ENCODE assay signal across 21 cellular contexts in the genomic region with DNA sequence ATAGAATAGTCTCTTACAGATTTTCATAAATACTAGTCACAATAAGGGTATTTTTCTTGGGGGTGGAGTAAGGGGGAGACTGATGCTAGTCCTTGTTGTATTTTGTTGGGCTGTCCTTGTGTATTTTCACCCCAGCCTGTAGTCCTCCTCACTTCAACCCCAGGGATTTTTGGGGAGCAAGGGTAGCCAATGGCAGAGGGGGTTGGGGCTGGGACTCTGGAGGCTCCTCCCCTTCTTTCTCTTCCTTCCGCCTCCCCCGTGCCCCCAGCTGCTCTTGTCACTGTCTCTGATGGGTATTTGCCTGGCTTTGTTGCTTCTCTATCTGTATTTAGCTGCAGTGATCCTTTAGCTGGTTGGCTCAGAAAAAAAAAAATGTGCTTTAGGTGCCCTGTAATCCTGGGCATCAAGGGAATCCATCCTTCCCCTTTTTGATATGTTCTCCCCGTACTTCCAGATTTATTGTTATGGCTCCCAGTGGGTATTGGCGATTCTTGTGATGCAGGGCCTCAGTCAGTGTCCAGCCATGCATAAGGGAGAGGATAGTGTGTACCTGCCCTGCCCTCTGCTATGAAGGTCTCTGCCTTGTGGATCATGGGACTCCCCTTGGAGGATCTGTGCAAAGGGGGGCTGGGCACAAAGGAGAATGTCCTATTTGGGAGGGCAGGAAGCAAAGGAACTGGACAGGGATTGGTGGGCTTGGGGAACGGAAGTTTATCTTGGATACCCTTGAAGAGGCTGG. TPM values are rescaled to one million over a fixed set of nuclear protein-coding genes. Genes with fewer than 3 reads are reported as not detected.
DNase-seq lines count a peak whose midpoint lies in the region; ATAC-seq, FAIRE-seq and TF ChIP-seq lines count a peak whose summit lies in the region.
"Had no signal": no experiment of that assay in that cellular context is flagged by ENCODE, and none has a peak within 500 bp of the region (broad histone marks: within the 10 kb centered on the region; RNA-seq: fewer than 3 reads in every experiment).

No MANE protein-coding gene starts in this region.

- peaks cover 45% of the 10 kb centered on the region for H3F3A ChIP-seq in neural progenitor cell (ENCODE audit: low read depth)

- SMC1A ChIA-PET in GM12878 (lab: Charles Lee; ENCODE audit: uncharacterized antibody, unreplicated experiment) = interaction anchor here (1.4 kb wide), 1 partner anchor 10 kb away, joined by 4 read pairs; no protein-coding TSS in a partner anchor

- H3K9me3 Mint-ChIP-seq in activated CD4-positive, alpha-beta T cell treated with anti-CD3 and anti-CD28 coated beads, Interleukin-2, amount 10 ng/mL, durations not matched to agents 24 days and 14 days = no peaks in the 10 kb centered on the region
- H3K9me3 Mint-ChIP-seq in neural progenitor cell = no peaks in the 10 kb centered on the region
- H3K9me3 Mint-ChIP-seq: activated B cell treated with CpG ODN at 0.5 μM for 24 hours had no signal

- no peaks in the 10 kb centered on the region for H3K27me3 ChIP-seq in DND-41 (ENCODE audit: insufficient read depth, low read length, poor library complexity)
- no peaks in the 10 kb centered on the region for H3K27me3 ChIP-seq in GM12878 (replicated peaks in 1 of 2; ENCODE audit: control insufficient read depth in 2 of 2, insufficient read depth in 2 of 2, low read length in 1 of 2)
- H3K27me3 ChIP-seq in neural progenitor cell = no peaks in the 10 kb centered on the region

- H3K79me2 ChIP-seq in DND-41 (ENCODE audit: insufficient read depth, low read length) = no peaks in the 10 kb centered on the region
- no peaks in the 10 kb centered on the region; the same call in 1 of the 2 replicates for H3K79me2 ChIP-seq in GM12878 (ENCODE audit: control insufficient read depth, insufficient read depth, low read length)
- no peaks in the 10 kb centered on the region for H3K79me2 ChIP-seq in neural progenitor cell (ENCODE audit: low read depth)

- peak; percentile 59 for TF ChIP-seq POLR2A in GM12878 (IDR thresholded peaks at IDR 0.05; ENCODE audit: low read depth, low read length)

- H3K4me1 ChIP-seq in DND-41 (ENCODE audit: insufficient read depth, low read length) (no peaks in the 10 kb centered on the region), GM12878 (ENCODE audit: control insufficient read depth, insufficient read depth, low read length) (no peaks in the 10 kb centered on the region), neural progenitor cell (no peaks in the 10 kb centered on the region)

- H3K9me3 ChIP-seq in DND-41 (ENCODE audit: insufficient read depth, low read length, severe bottlenecking) = no peaks in the 10 kb centered on the region
- no peaks in the 10 kb centered on the region for H3K9me3 ChIP-seq in GM12878 (replicated peaks; ENCODE audit: control insufficient read depth, insufficient read depth, low read length)
- no peaks in the 10 kb centered on the region for H3K9me3 ChIP-seq in neural progenitor cell (ENCODE audit: low read depth)

- BruUV-seq in GM12878 (replicated peaks; lab: Mats Ljungman, UMichigan) = no TSS peak

- no peak for TF ChIP-seq EP300 in GM12878 (IDR thresholded peaks at IDR 0.05; ENCODE audit: borderline replicate concordance in 1 of 2, control insufficient read depth in 1 of 2, low read depth in 2 of 2, low read length in 2 of 2)

- H3K27me3 Mint-ChIP-seq in activated CD4-positive, alpha-beta T cell treated with anti-CD3 and anti-CD28 coated beads, Interleukin-2, amount 10 ng/mL, durations not matched to agents 24 days and 14 days = no peaks in the 10 kb centered on the region
- H3K27me3 Mint-ChIP-seq in neural progenitor cell (ENCODE audit: insufficient read depth, low read depth) = peaks cover 2% of the 10 kb centered on the region
- H3K27me3 Mint-ChIP-seq: activated B cell treated with CpG ODN at 0.5 μM for 24 hours had no signal

- H3K4me3 ChIP-seq in DND-41 (ENCODE audit: low read depth in 1 of 2, low read length in 2 of 2) (no peak overlapping the region), GM12878 (no peak overlapping the region), neural progenitor cell (no peak overlapping the region), coronary artery (no peak overlapping the region)

- intact Hi-C loops in activated CD4-positive, alpha-beta T cell treated with anti-CD3 and anti-CD28 coated beads, Interleukin-2, amount 10 ng/mL, durations not matched to agents 24 days and 14 days (cut with micrococcal nuclease) = no loop called here
- intact Hi-C loops in GM12878 (cut with micrococcal nuclease; ENCODE audit: unreplicated experiment) = no loop called here

- no peak overlapping the region for H3K27ac ChIP-seq in DND-41 (ENCODE audit: low read length)
- H3K27ac ChIP-seq in GM12878 (ENCODE audit: control insufficient read depth, insufficient read depth) = no peak overlapping the region
- peak overlapping the region; percentile 60 for H3K27ac ChIP-seq in neural progenitor cell
- no peak overlapping the region for H3K27ac ChIP-seq in coronary artery

- in situ Hi-C loops in GM12878 (cut with MboI) = no loop called here

- H2AFZ ChIP-seq in DND-41 (ENCODE audit: low read depth, low read length) = no peak overlapping the region
- H2AFZ ChIP-seq in GM12878 (ENCODE audit: control insufficient read depth, low read depth, low read length) = no peak overlapping the region
- H2AFZ ChIP-seq in neural progenitor cell (replicated peaks) = no peak overlapping the region

- no peak overlapping the region for H3K4me3 Mint-ChIP-seq in activated CD4-positive, alpha-beta T cell treated with anti-CD3 and anti-CD28 coated beads, Interleukin-2, amount 10 ng/mL, durations not matched to agents 24 days and 14 days
- no peak overlapping the region for H3K4me3 Mint-ChIP-seq in neural progenitor cell
- H3K4me3 Mint-ChIP-seq: activated B cell treated with CpG ODN at 0.5 μM for 24 hours had no signal

- no peak for FAIRE-seq in GM12878 (lab: Jason Lieb, UNC)

- H3K4me2 ChIP-seq in DND-41 (ENCODE audit: insufficient read depth, low read length) (no peak overlapping the region), GM12878 (ENCODE audit: control insufficient read depth, insufficient read depth) (no peak overlapping the region), neural progenitor cell (no peak overlapping the region)

- H4K20me1 ChIP-seq in DND-41 (ENCODE audit: insufficient read depth, low read length) (peaks cover 38% of the 10 kb centered on the region), GM12878 (ENCODE audit: control insufficient read depth, insufficient read depth) (peaks cover 3% of the 10 kb centered on the region), neural progenitor cell (ENCODE audit: low read depth) (peaks cover 19% of the 10 kb centered on the region)

- peak; percentile 15; the same call in 1 of the 3 replicates for ATAC-seq in DND-41 (ENCODE audit: insufficient read depth, low read depth)
- ATAC-seq in GM12878 = no peak
- ATAC-seq in HG02798 (IDR thresholded peaks at IDR 0.05; ENCODE audit: poor library complexity, unreplicated experiment) = no peak
- ATAC-seq in GM21717 (IDR thresholded peaks at IDR 0.05; ENCODE audit: unreplicated experiment) = no peak

- TF ChIP-seq RAD21 in GM12878 (IDR thresholded peaks at IDR 0.05; ENCODE audit: insufficient read depth, low read depth, low read length) = no peak

- WGBS in GM12878 (ENCODE audit: insufficient coverage, insufficient replicate concordance, low lambda C conversion rate, missing lambda C conversion rate) = 84% methylated on average over 5 of the region's 5 CpGs

- peaks cover 99% of the 10 kb centered on the region for H3K36me3 ChIP-seq in DND-41 (ENCODE audit: insufficient read depth, low read length)
- peaks cover 27 to 57% of the 10 kb centered on the region in 2 experiments for H3K36me3 ChIP-seq in GM12878 (ENCODE audit: control insufficient read depth in 2 of 2, insufficient read depth in 2 of 2, low read length in 1 of 2)
- H3K36me3 ChIP-seq in neural progenitor cell = peaks cover 11% of the 10 kb centered on the region

- TF ChIP-seq CTCF in DND-41 (IDR thresholded peaks at IDR 0.05; ENCODE audit: borderline replicate concordance, extremely low read depth, low read length, poor library complexity, severe bottlenecking) (no peak), GM12878 (IDR thresholded peaks at IDR 0.05 in 2 of 3, conservative IDR thresholded peaks at IDR 0.05 in 1 of 3; ENCODE audit: control insufficient read depth in 2 of 3, extremely low read depth in 1 of 3, insufficient read depth in 1 of 3, low read depth in 3 of 3, low read length in 3 of 3) (no peak), neural progenitor cell (IDR thresholded peaks at IDR 0.05) (no peak), coronary artery (IDR thresholded peaks at IDR 0.05) (no peak)

- CTCF ChIA-PET in GM12878 (lab: Yijun Ruan, JAX) = no interaction called here

- H3K36me3 Mint-ChIP-seq in activated CD4-positive, alpha-beta T cell treated with anti-CD3 and anti-CD28 coated beads, Interleukin-2, amount 10 ng/mL, durations not matched to agents 24 days and 14 days (ENCODE audit: low read depth) = peaks cover 73% of the 10 kb centered on the region
- peaks cover 34% of the 10 kb centered on the region for H3K36me3 Mint-ChIP-seq in neural progenitor cell

- RAD21 ChIA-PET in GM12878 (lab: Charles Lee; ENCODE audit: unreplicated experiment) = no interaction called here

- POLR2A ChIA-PET in GM12878 (lab: Charles Lee) = no interaction called here

- peaks cover 11% of the 10 kb centered on the region for H3K4me1 Mint-ChIP-seq in activated CD4-positive, alpha-beta T cell treated with anti-CD3 and anti-CD28 coated beads, Interleukin-2, amount 10 ng/mL, durations not matched to agents 24 days and 14 days
- H3K4me1 Mint-ChIP-seq in neural progenitor cell = no peaks in the 10 kb centered on the region
- H3K4me1 Mint-ChIP-seq: activated B cell treated with CpG ODN at 0.5 μM for 24 hours had no signal

- DNase-seq in activated CD4-positive, alpha-beta T cell treated with anti-CD3 and anti-CD28 coated beads, Interleukin-2, amount 10 ng/mL, durations not matched to agents 24 days and 14 days = no peak
- no peak for DNase-seq in activated CD4-positive, alpha-beta T cell treated with anti-CD3 and anti-CD28 coated beads, Interleukin-2, amount 50 U/mL, for 1 hour
- no peak for DNase-seq in DND-41
- DNase-seq in GM12878 (ENCODE audit: low read depth, low spot score) = no peak
- DNase-seq in neural progenitor cell (ENCODE audit: low spot score) = no peak
- no peak for DNase-seq in coronary artery (ENCODE audit: low spot score)
- DNase-seq: ACHN; activated B cell treated with CpG ODN at 0.5 μM for 24 hours; GF-D8; mesenchymal stem cell; MM.1S; NCI-H1930; NCI-H510A treated with DMSO at 0.1 percent for 48 hours; OCI-M1; stimulated activated CD4-positive, alpha-beta T cell treated with anti-CD3 and anti-CD28 coated beads, Interleukin-12 subunit alpha, Interleukin-12 subunit beta, amount 100 ng/mL, for 4 hours; SW 1271 had no signal

- H3K9ac ChIP-seq in DND-41 (ENCODE audit: low read depth, low read length) = no peak overlapping the region
- no peak overlapping the region for H3K9ac ChIP-seq in GM12878 (ENCODE audit: control insufficient read depth, insufficient read depth, low read length)
- H3K9ac ChIP-seq in neural progenitor cell = no peak overlapping the region

- H3K27ac Mint-ChIP-seq in activated CD4-positive, alpha-beta T cell treated with anti-CD3 and anti-CD28 coated beads, Interleukin-2, amount 10 ng/mL, durations not matched to agents 24 days and 14 days = peak overlapping the region; percentile 38
- H3K27ac Mint-ChIP-seq in neural progenitor cell = no peak overlapping the region

RNA-seq across cellular contexts. Expression of a gene that starts 16.5 kb away (rescaled TPM):
- 143 and 147 TPM in 2 replicates for total RNA-seq in activated CD4-positive, alpha-beta T cell treated with anti-CD3 and anti-CD28 coated beads, Interleukin-2, amount 10 ng/mL, durations not matched to agents 24 days and 14 days
- 35.7 and 49.5 TPM in 2 replicates for total RNA-seq in GM12878 (2013; cell fraction: nucleolus; rRNA removed)
- total RNA-seq in GM12878 (2014; rRNA removed) (83.7 and 86.1 TPM in 2 replicates), GM12878 (2014; rRNA removed; fragmentation: Illumina TruSeq; extraction: Trizol) (80.2 and 80.8 TPM in 2 replicates), GM12878 (2021) (108 and 112 TPM in 2 replicates), neural progenitor cell (ENCODE audit: low replicate concordance) (93.0 and 103 TPM in 2 replicates)
- 41.0 TPM for polyA plus RNA-seq in GM12878 (2011; ENCODE audit: low read depth)
- polyA plus RNA-seq in GM12878 (2011; rRNA removed) (71.8 and 86.1 TPM in 2 replicates), GM12878 (2014; fragmentation: Illumina TruSeq; extraction: Trizol) (96.9 and 105 TPM in 2 replicates), GM12878 (2014; fragmentation: Nextera tagmentation; extraction: Ambion mirVana) (10 to 100 TPM in 1 of 2 experiments, 1 to 10 TPM in 1; 6.1 to 18.1 TPM), GM12878 (2014; rRNA removed) (116 and 123 TPM in 2 replicates), GM12878 (2016; fragmentation: Nextera tagmentation; extraction: Ambion mirVana) (100 to 1,000 TPM; 188 to 228 TPM)
- 101 and 108 TPM in 2 replicates for polyA plus RNA-seq in GM12878 (2011; cell fraction: cytosol; rRNA removed)
- polyA plus RNA-seq in GM12878 (2011; cell fraction: nucleus; rRNA removed) = 37.4 and 43.9 TPM in 2 replicates
- 65.3 and 77.0 TPM in 2 replicates for polyA plus RNA-seq in GM12878 (2012)
- 75.5 and 76.3 TPM in 2 replicates for polyA minus RNA-seq in GM12878 (2011; rRNA and poly(A)+ RNA removed)
- polyA minus RNA-seq in GM12878 (2011; cell fraction: cytosol; rRNA and poly(A)+ RNA removed) = 19.9 and 26.8 TPM in 2 replicates
- polyA minus RNA-seq in GM12878 (2011; cell fraction: nucleus; rRNA and poly(A)+ RNA removed) = 8.1 and 17.5 TPM in 2 replicates

RNA-seq across cellular contexts. Expression of a gene that starts 19.9 kb away (rescaled TPM):
- total RNA-seq in activated CD4-positive, alpha-beta T cell treated with anti-CD3 and anti-CD28 coated beads, Interleukin-2, amount 10 ng/mL, durations not matched to agents 24 days and 14 days = 89.3 and 91.4 TPM in 2 replicates
- total RNA-seq in GM12878 (2013; cell fraction: nucleolus; rRNA removed) = 112 and 123 TPM in 2 replicates
- total RNA-seq in GM12878 (2014; rRNA removed) (61.7 and 63.8 TPM in 2 replicates), GM12878 (2014; rRNA removed; fragmentation: Illumina TruSeq; extraction: Trizol) (53.1 and 53.2 TPM in 2 replicates), GM12878 (2021) (74.1 and 79.5 TPM in 2 replicates), neural progenitor cell (ENCODE audit: low replicate concordance) (45.5 and 57.9 TPM in 2 replicates)
- 51.5 TPM for polyA plus RNA-seq in GM12878 (2011; ENCODE audit: low read depth)
- polyA plus RNA-seq in GM12878 (2011; rRNA removed) (158 and 191 TPM in 2 replicates), GM12878 (2014; fragmentation: Illumina TruSeq; extraction: Trizol) (94.6 and 108 TPM in 2 replicates), GM12878 (2014; fragmentation: Nextera tagmentation; extraction: Ambion mirVana) (10 to 100 TPM; 23.1 to 34.9 TPM), GM12878 (2014; rRNA removed) (84.2 and 84.6 TPM in 2 replicates), GM12878 (2016; fragmentation: Nextera tagmentation; extraction: Ambion mirVana) (10 to 100 TPM; 25.8 to 51.2 TPM)
- polyA plus RNA-seq in GM12878 (2011; cell fraction: cytosol; rRNA removed) = 167 and 187 TPM in 2 replicates
- 136 and 150 TPM in 2 replicates for polyA plus RNA-seq in GM12878 (2011; cell fraction: nucleus; rRNA removed)
- 62.0 and 71.8 TPM in 2 replicates for polyA plus RNA-seq in GM12878 (2012)
- polyA minus RNA-seq in GM12878 (2011; rRNA and poly(A)+ RNA removed) = 160 and 186 TPM in 2 replicates
- polyA minus RNA-seq in GM12878 (2011; cell fraction: cytosol; rRNA and poly(A)+ RNA removed) = 59.1 and 63.9 TPM in 2 replicates
- polyA minus RNA-seq in GM12878 (2011; cell fraction: nucleus; rRNA and poly(A)+ RNA removed) = 49.7 and 73.9 TPM in 2 replicates

RNA-seq across cellular contexts. Expression of a gene that starts 35.6 kb away (rescaled TPM):
- total RNA-seq in activated CD4-positive, alpha-beta T cell treated with anti-CD3 and anti-CD28 coated beads, Interleukin-2, amount 10 ng/mL, durations not matched to agents 24 days and 14 days = 160 and 176 TPM in 2 replicates
- total RNA-seq in GM12878 (2013; cell fraction: nucleolus; rRNA removed) = 17.6 and 27.1 TPM in 2 replicates
- total RNA-seq in GM12878 (2014; rRNA removed) (226 and 259 TPM in 2 replicates), GM12878 (2014; rRNA removed; fragmentation: Illumina TruSeq; extraction: Trizol) (473 and 474 TPM in 2 replicates), GM12878 (2021) (175 and 178 TPM in 2 replicates), neural progenitor cell (ENCODE audit: low replicate concordance) (29.4 and 51.7 TPM in 2 replicates)
- 402 TPM for polyA plus RNA-seq in GM12878 (2011; ENCODE audit: low read depth)
- polyA plus RNA-seq in GM12878 (2011; rRNA removed) (385 and 425 TPM in 2 replicates), GM12878 (2014; fragmentation: Illumina TruSeq; extraction: Trizol) (505 and 513 TPM in 2 replicates), GM12878 (2014; fragmentation: Nextera tagmentation; extraction: Ambion mirVana) (1,000 to 10,000 TPM; 1,262 to 1,605 TPM), GM12878 (2014; rRNA removed) (378 and 399 TPM in 2 replicates), GM12878 (2016; fragmentation: Nextera tagmentation; extraction: Ambion mirVana) (100 to 1,000 TPM; 916 to 958 TPM)
- polyA plus RNA-seq in GM12878 (2011; cell fraction: cytosol; rRNA removed) = 832 and 860 TPM in 2 replicates
- polyA plus RNA-seq in GM12878 (2011; cell fraction: nucleus; rRNA removed) = 194 and 297 TPM in 2 replicates
- 160 and 229 TPM in 2 replicates for polyA plus RNA-seq in GM12878 (2012)
- 101 and 154 TPM in 2 replicates for polyA minus RNA-seq in GM12878 (2011; rRNA and poly(A)+ RNA removed)
- 44.4 and 46.8 TPM in 2 replicates for polyA minus RNA-seq in GM12878 (2011; cell fraction: cytosol; rRNA and poly(A)+ RNA removed)
- polyA minus RNA-seq in GM12878 (2011; cell fraction: nucleus; rRNA and poly(A)+ RNA removed) = 42.1 and 60.7 TPM in 2 replicates

RNA-seq across cellular contexts. Expression of a gene that starts 40.2 kb away (rescaled TPM):
- not detected in 2 replicates for total RNA-seq in activated CD4-positive, alpha-beta T cell treated with anti-CD3 and anti-CD28 coated beads, Interleukin-2, amount 10 ng/mL, durations not matched to agents 24 days and 14 days
- total RNA-seq in GM12878 (2013; cell fraction: nucleolus; rRNA removed) = not detected in 2 replicates
- total RNA-seq in GM12878 (2014; rRNA removed) = not detected in 2 replicates
- not detected in 2 replicates for total RNA-seq in GM12878 (2014; rRNA removed; fragmentation: Illumina TruSeq; extraction: Trizol)
- not detected in 2 replicates for total RNA-seq in GM12878 (2021)
- not detected for polyA plus RNA-seq in GM12878 (2011; ENCODE audit: low read depth)
- polyA plus RNA-seq in GM12878 (2011; rRNA removed) = not detected in 2 replicates
- not detected in 2 replicates for polyA plus RNA-seq in GM12878 (2011; cell fraction: cytosol; rRNA removed)
- not detected in 2 replicates for polyA plus RNA-seq in GM12878 (2011; cell fraction: nucleus; rRNA removed)
- not detected in 2 replicates for polyA plus RNA-seq in GM12878 (2012)
- not detected in 2 replicates for polyA plus RNA-seq in GM12878 (2014; fragmentation: Illumina TruSeq; extraction: Trizol)
- polyA plus RNA-seq in GM12878 (2014; fragmentation: Nextera tagmentation; extraction: Ambion mirVana) = not detected
- polyA plus RNA-seq in GM12878 (2014; rRNA removed) = not detected in 2 replicates
- not detected for polyA plus RNA-seq in GM12878 (2016; fragmentation: Nextera tagmentation; extraction: Ambion mirVana)
- not detected in 2 replicates for polyA minus RNA-seq in GM12878 (2011; rRNA and poly(A)+ RNA removed)
- not detected in 2 replicates for polyA minus RNA-seq in GM12878 (2011; cell fraction: cytosol; rRNA and poly(A)+ RNA removed)
- polyA minus RNA-seq in GM12878 (2011; cell fraction: nucleus; rRNA and poly(A)+ RNA removed) = not detected in 2 replicates
- not detected in 2 replicates for total RNA-seq in neural progenitor cell (ENCODE audit: low replicate concordance)
- total RNA-seq: activated B cell treated with CpG ODN at 0.5 μM for 24 hours, cerebellum, HT1080, subcutaneous adipose tissue had no signal
